In the genomic region with DNA sequence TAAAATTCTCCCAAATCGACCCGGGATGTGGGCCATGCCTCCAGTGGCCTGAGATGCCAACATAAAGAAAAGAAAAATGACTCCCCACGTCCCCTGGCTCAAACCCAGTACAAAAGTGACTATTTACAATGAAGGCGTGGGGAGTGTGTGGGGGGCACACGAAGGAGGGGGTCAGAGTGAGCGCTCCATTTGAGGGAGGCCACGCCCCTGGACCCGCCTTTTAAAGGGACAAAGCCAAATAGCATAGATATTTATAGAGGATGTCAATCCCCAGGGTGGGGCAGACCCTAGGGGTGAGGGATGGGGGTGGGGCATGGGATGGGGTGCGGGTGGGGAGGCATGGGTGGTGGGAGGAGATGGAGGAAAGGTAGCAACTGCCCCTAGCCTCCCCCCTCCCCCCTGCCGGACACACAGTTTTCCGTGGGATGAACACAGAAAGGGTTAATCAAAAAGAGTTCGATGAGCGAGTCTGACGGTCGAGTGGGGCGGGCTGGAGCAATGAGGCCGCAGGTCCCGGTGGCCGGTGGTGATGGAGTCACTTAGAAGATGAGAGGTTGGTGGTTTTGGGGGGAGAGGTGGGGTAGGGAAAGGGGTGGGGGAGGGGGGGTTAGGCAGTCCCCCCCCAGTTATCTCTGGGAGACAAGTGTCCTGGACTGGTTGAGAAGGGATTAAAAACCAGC, we compare ENCODE assay signal across 33 cellular contexts. TPM values are rescaled to one million over a fixed set of nuclear protein-coding genes. Genes with fewer than 3 reads are reported as not detected.
"Had no signal": no experiment of that assay in that cellular context is flagged by ENCODE, and none has a peak within 500 bp of the region (broad histone marks: within the 10 kb centered on the region; RNA-seq: fewer than 3 reads in every experiment).

No MANE protein-coding gene starts in this region.

- H3K4me3 ChIP-seq: gastroesophageal sphincter, thoracic aorta, uterus had no signal

- H3K9me3 ChIP-seq: thoracic aorta, uterus had no signal

- H3K36me3 ChIP-seq: brain microvascular endothelial cell, gastroesophageal sphincter, thoracic aorta, uterus had no signal

- H3K4me1 ChIP-seq: gastroesophageal sphincter, uterus had no signal

- DNase-seq: activated CD4-positive, alpha-beta T cell treated with anti-CD3 and anti-CD28 coated beads for 48 hours; activated CD4-positive, alpha-beta T cell treated with anti-CD3 and anti-CD28 coated beads, Interleukin-2, amount 50 U/mL, for 48 hours; activated gamma-delta T cell treated with Interleukin-2 at 50 U/mL for 16 hours; activated naive CD4-positive, alpha-beta T cell treated with anti-CD3 and anti-CD28 coated beads, Interleukin-2, amount 50 U/mL, for 16 hours; activated T-cell treated with anti-CD3 and anti-CD28 coated beads, Interleukin-2, amount 50 U/mL, for 4 hours; amniotic stem cell; brain microvascular endothelial cell; hippocampal formation; immature natural killer cell; naive B cell; right cardiac atrium; stimulated activated CD4-positive, alpha-beta T cell treated with anti-CD3 and anti-CD28 coated beads, Interleukin-2, amount 100 ng/mL, for 48 hours; trophoblast cell; uterus had no signal

- H3K27ac ChIP-seq: brain microvascular endothelial cell, gastroesophageal sphincter, thoracic aorta, uterus, VCaP had no signal

- H3K27me3 ChIP-seq: brain microvascular endothelial cell had no signal

- ATAC-seq: activated CD4-positive, CD25-positive, alpha-beta regulatory T cell treated with anti-CD3 and anti-CD28 coated beads, Interleukin-2, amount 50 U/mL, for 24 hours; activated T-cell treated with anti-CD3 and anti-CD28 coated beads, Interleukin-2, amount 50 U/mL, for 4 hours; activated T-helper 17 cell treated with anti-CD3 and anti-CD28 coated beads, Interleukin-2, amount 50 U/mL, for 72 hours; gastroesophageal sphincter; right cardiac atrium had no signal

RNA-seq across cellular contexts. Expression of a gene that starts 20.1 kb away (rescaled TPM):
- total RNA-seq: activated T-cell treated with anti-CD3 and anti-CD28 coated beads, Interleukin-2, amount 50 U/mL, for 4 hours; activated T-helper 17 cell treated with anti-CD3 and anti-CD28 coated beads, Interleukin-2, amount 50 U/mL, for 72 hours; astrocyte; cardiac septum; cerebellum; endothelial cell of umbilical vein; fibroblast of lung; fibroblast of villous mesenchyme; gastroesophageal sphincter; kidney epithelial cell; lower leg skin; mesothelial cell of epicardium; neural crest cell; omental fat pad; right cardiac atrium; subcutaneous adipose tissue; T-helper 1 cell treated with Interleukin-12 subunit alpha and Interleukin-12 subunit beta and Interleukin-4 antibody, amounts not matched to agents 30 ng/mL and 1 ng/mL, for 36 hours; thoracic aorta; uterus had no signal
- polyA plus RNA-seq: endothelial cell of umbilical vein, esophagus, fibroblast of lung, immature natural killer cell, right cardiac atrium had no signal

RNA-seq across cellular contexts. Expression of a gene that starts 39.0 kb away (rescaled TPM):
- total RNA-seq: activated T-cell treated with anti-CD3 and anti-CD28 coated beads, Interleukin-2, amount 50 U/mL, for 4 hours; fibroblast of lung; fibroblast of villous mesenchyme had no signal
- polyA plus RNA-seq: immature natural killer cell had no signal
